8 cellular contexts compared by ENCODE assay signal in genomic region chr15:78131295-78132021, GRCh38. TPM values are rescaled to one million over a fixed set of nuclear protein-coding genes. Genes with fewer than 3 reads are reported as not detected.
DNase-seq lines count a peak whose midpoint lies in the region; ATAC-seq and TF ChIP-seq lines count a peak whose summit lies in the region.

Gene CIB2, minus strand, starts transcription at chr15:78131445. Its CDS starts 230 bp downstream, at chr15:78131215.

- TF ChIP-seq CTCF in KMS-11 (conservative IDR thresholded peaks at IDR 0.05; ENCODE audit: low read depth, low read length): peak; percentile 39
- TF ChIP-seq CTCF in omental fat pad (IDR thresholded peaks at IDR 0.05): peak in 2 of 3 donors; percentile 13 to 52
- peak; percentile 76 for TF ChIP-seq CTCF in thoracic aorta (IDR thresholded peaks at IDR 0.05)

- no peaks in the 10 kb centered on the region for H3K27me3 ChIP-seq in KMS-11 (ENCODE audit: insufficient read depth, low read depth)
- H3K27me3 ChIP-seq in thoracic aorta (replicated peaks; ENCODE audit: insufficient read depth): no peaks in the 10 kb centered on the region

- 0 out of 2 replicates have a peak within 1 kb of the TSS, but pooled peaks have one; percentile 24 for H3K27ac ChIP-seq in KMS-11
- no peak within 1 kb of the TSS for H3K27ac ChIP-seq in SK-N-MC
- peak within 1 kb of the TSS; percentile 61 to 63 for H3K27ac ChIP-seq in thoracic aorta

- peaks cover 22% of the 10 kb centered on the region for H3K4me1 ChIP-seq in KMS-11 (ENCODE audit: low read depth, poor library complexity, severe bottlenecking)
- H3K4me1 ChIP-seq in thoracic aorta (ENCODE audit: control insufficient read depth in 1 of 2, low read depth in 2 of 2): peaks cover 9 to 17% of the 10 kb centered on the region in 2 donors

- H3K36me3 ChIP-seq in KMS-11 (ENCODE audit: insufficient read depth) (no peaks in the 10 kb centered on the region), SK-N-MC (ENCODE audit: insufficient read depth, low read length) (no peaks in the 10 kb centered on the region), thoracic aorta (no peaks in the 10 kb centered on the region)

- H3K79me2 ChIP-seq in KMS-11 (ENCODE audit: insufficient read depth, low read depth): no peaks in the 10 kb centered on the region

- no peaks in the 10 kb centered on the region for H4K20me1 ChIP-seq in KMS-11 (ENCODE audit: insufficient read depth)

- no peak within 1 kb of the TSS for H3K4me3 ChIP-seq in KMS-11 (IDR thresholded peaks at IDR 0.05; ENCODE audit: insufficient read depth, low read depth, low read length)
- peak within 1 kb of the TSS; percentile 91 for H3K4me3 ChIP-seq in SK-N-MC
- H3K4me3 ChIP-seq in thoracic aorta: peak within 1 kb of the TSS; percentile 77

- H3K4me2 ChIP-seq in KMS-11: peak within 1 kb of the TSS; percentile 81

- H3K9ac ChIP-seq in KMS-11: peak within 1 kb of the TSS; percentile 85
- peak within 1 kb of the TSS; percentile 92 for H3K9ac ChIP-seq in SK-N-MC (ENCODE audit: insufficient read length)

- DNase-seq in DMS153 (lab: John Stamatoyannopoulos, UW): peak; percentile 6
- DNase-seq in SK-N-MC (ENCODE audit: low read depth, low spot score): no peak
- peak; percentile 80 for DNase-seq in activated naive CD4-positive, alpha-beta T cell treated with anti-CD3 and anti-CD28 coated beads, Interleukin-2, amount 50 U/mL, for 16 hours
- DNase-seq in glomerular visceral epithelial cell (ENCODE audit: extremely low spot score): peak; percentile 72
- peak; percentile 31 for DNase-seq in omental fat pad (ENCODE audit: low spot score)
- DNase-seq in thoracic aorta (ENCODE audit: low spot score): no peak

- H2AFZ ChIP-seq in KMS-11 (ENCODE audit: low read depth): peak within 1 kb of the TSS; percentile 99

- ATAC-seq in GM21526 (IDR thresholded peaks at IDR 0.05; ENCODE audit: low FRiP score, unreplicated experiment) (peak; percentile 68), omental fat pad (ENCODE audit: low FRiP score) (peak; percentile 92), thoracic aorta (ENCODE audit: insufficient number of reproducible peaks, low FRiP score, low read depth) (peak; percentile 79)

- H3K9me3 ChIP-seq in SK-N-MC (ENCODE audit: low read depth, low read length): no peaks in the 10 kb centered on the region
- no peaks in the 10 kb centered on the region for H3K9me3 ChIP-seq in thoracic aorta

RNA-seq across cellular contexts. Expression of gene CIB2, which starts in this region (rescaled TPM):
- total RNA-seq in omental fat pad (1 to 10 TPM; 1.4 to 5.6 (median 3.1) TPM), thoracic aorta (1 to 10 TPM; 1.2 to 7.9 TPM)

Comparison
In these comparisons a context has a peak if more than half of its experiments do, and no peak if none do; other contexts are left out.
1. DNase-seq: peak in DMS153 (single experiment), activated naive CD4-positive, alpha-beta T cell treated with anti-CD3 and anti-CD28 coated beads, Interleukin-2, amount 50 U/mL, for 16 hours (single experiment), glomerular visceral epithelial cell (single experiment) and omental fat pad (single experiment); none in SK-N-MC (single experiment) and thoracic aorta (single experiment).
2. Peak in every context shown above with its lines, with median percentiles within 50 percentile points of each other: ATAC-seq and CTCF ChIP-seq.